In the genomic region with DNA sequence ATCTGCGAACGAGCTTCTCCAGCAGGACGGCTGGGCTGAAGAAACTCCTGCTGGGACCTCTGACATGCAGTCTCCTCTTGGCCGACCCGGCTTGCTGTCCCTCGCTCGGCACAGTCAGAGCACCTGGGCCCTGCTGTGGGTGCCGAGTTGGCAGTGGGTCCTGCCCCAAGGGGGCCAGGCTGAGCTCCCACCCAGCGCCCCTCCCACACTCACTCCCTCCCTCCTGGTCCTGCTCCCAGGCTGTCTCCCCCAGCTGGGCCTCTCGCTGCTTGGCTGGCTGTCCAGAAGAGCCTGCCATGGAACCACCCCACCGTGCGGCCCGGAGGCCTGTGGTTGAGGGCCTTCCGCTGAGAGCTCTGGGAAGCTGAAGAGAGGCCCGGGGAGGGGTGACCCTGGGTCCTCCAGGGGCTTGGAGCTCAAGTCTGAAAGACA, we compare ENCODE assay signal across 10 cellular contexts. TPM values are rescaled to one million over a fixed set of nuclear protein-coding genes. Genes with fewer than 3 reads are reported as not detected.
A peak's percentile ranks its signal among the peaks of the same experiment; 100 is the strongest.
DNase-seq lines count a peak whose midpoint lies in the region; ATAC-seq and TF ChIP-seq lines count a peak whose summit lies in the region.
"Had no signal": no experiment of that assay in that cellular context is flagged by ENCODE, and none has a peak within 500 bp of the region (broad histone marks: within the 10 kb centered on the region; RNA-seq: fewer than 3 reads in every experiment).

No MANE protein-coding gene starts in this region.

- H3K4me3 ChIP-seq in GM23248 (peak overlapping the region; percentile 55), liver (ENCODE audit: low read depth in 1 of 3, low read length in 3 of 3) (no peak overlapping the region)
- H3K4me3 ChIP-seq: SJCRH30 had no signal

- no peak for TF ChIP-seq CTCF in liver (IDR thresholded peaks at IDR 0.05; ENCODE audit: low read depth, low read length, missing input control)

- H4K20me1 ChIP-seq in GM23248 (ENCODE audit: insufficient read depth) = no peaks in the 10 kb centered on the region

- H3F3A ChIP-seq in GM23248 (ENCODE audit: insufficient read depth) = no peaks in the 10 kb centered on the region; the same call in 1 of the 2 replicates

- H3K9me3 ChIP-seq in GM23248 (ENCODE audit: low read depth) (no peaks in the 10 kb centered on the region), liver (ENCODE audit: control insufficient read depth in 4 of 4, low read length in 3 of 4) (no peaks in the 10 kb centered on the region)
- H3K9me3 ChIP-seq: SJCRH30 had no signal

- peak overlapping the region; percentile 66 for H3K9ac ChIP-seq in GM23248
- no peak overlapping the region for H3K9ac ChIP-seq in liver (ENCODE audit: low read depth in 1 of 2, low read length in 2 of 2)

- peak overlapping the region; percentile 38; the same call in 1 of the 2 replicates for H2AFZ ChIP-seq in GM23248

- H3K9me2 ChIP-seq in GM23248 (ENCODE audit: insufficient read depth) = no peaks in the 10 kb centered on the region

- in situ Hi-C loops in GM23248 (cut with MboI) = no loop called here

- TF ChIP-seq RAD21 in liver (IDR thresholded peaks at IDR 0.05) = no peak

- H3K27me3 ChIP-seq in GM23248 (replicated peaks; ENCODE audit: insufficient read depth) (no peaks in the 10 kb centered on the region), liver (ENCODE audit: control insufficient read depth in 4 of 4, insufficient read depth in 4 of 4, low read length in 3 of 4) (no peaks in the 10 kb centered on the region)
- H3K27me3 ChIP-seq: SJCRH30 had no signal

- H3K36me3 ChIP-seq in GM23248 (ENCODE audit: low read depth) = no peaks in the 10 kb centered on the region
- no peaks in the 10 kb centered on the region for H3K36me3 ChIP-seq in liver (ENCODE audit: control insufficient read depth in 4 of 4, insufficient read depth in 3 of 4, low read depth in 1 of 4, low read length in 3 of 4)

- no peak for ATAC-seq in GM21737 (IDR thresholded peaks at IDR 0.05; ENCODE audit: unreplicated experiment)

- H3K4me1 ChIP-seq in GM23248 (ENCODE audit: insufficient read depth) (peaks cover 57% of the 10 kb centered on the region), liver (ENCODE audit: control insufficient read depth in 4 of 4, insufficient read depth in 4 of 4, low read length in 3 of 4) (peaks cover 35 to 88% (median 75%) of the 10 kb centered on the region in 4 donors)

- peak overlapping the region; percentile 60 for H3K4me2 ChIP-seq in GM23248 (ENCODE audit: unreplicated experiment)

- WGBS in GM23248 (ENCODE audit: low coverage in 1 of 2, low lambda C conversion rate in 2 of 2, missing lambda C conversion rate in 2 of 2), 2 experiments = 9 to 17% methylated on average over 12 to 14 of the region's 15 CpGs
- WGBS in liver = 80% methylated on average over 15 of the region's 15 CpGs

- DNase-seq in GM23248 (peak; percentile 81), epidermal melanocyte (ENCODE audit: insufficient read length, low spot score) (peak; percentile 57), smooth muscle cell of the brain vasculature (ENCODE audit: low read depth, low spot score) (peak; percentile 57), SHP77 (lab: John Stamatoyannopoulos, UW) (no peak), NCI-H2171 treated with DMSO at 0.1 percent for 48 hours (lab: John Stamatoyannopoulos, UW) (no peak)
- no peak for DNase-seq in activated CD4-positive, alpha-beta T cell treated with anti-CD3 and anti-CD28 coated beads for 48 hours
- DNase-seq: MM.1S, SJCRH30 had no signal

- H3K27ac ChIP-seq in GM23248 (peak overlapping the region; percentile 81), liver (ENCODE audit: low read depth in 1 of 2, low read length in 2 of 2) (peak overlapping the region; percentile 7 to 21)
- H3K27ac ChIP-seq: SJCRH30 had no signal

- peaks cover 98% of the 10 kb centered on the region for H3K79me2 ChIP-seq in GM23248 (ENCODE audit: insufficient read depth)

TF ChIP-seq in liver, 16 proteins besides CTCF, POLR2A, EP300 and RAD21:
- TF ChIP-seq SP1 (IDR thresholded peaks at IDR 0.05) (no peak), JUND (IDR thresholded peaks at IDR 0.05) (no peak), FOXA1 (IDR thresholded peaks at IDR 0.05) (no peak), HNF4A (conservative IDR thresholded peaks at IDR 0.05) (no peak), YY1 (IDR thresholded peaks at IDR 0.05) (no peak)
- TF ChIP-seq, protein P1, sequence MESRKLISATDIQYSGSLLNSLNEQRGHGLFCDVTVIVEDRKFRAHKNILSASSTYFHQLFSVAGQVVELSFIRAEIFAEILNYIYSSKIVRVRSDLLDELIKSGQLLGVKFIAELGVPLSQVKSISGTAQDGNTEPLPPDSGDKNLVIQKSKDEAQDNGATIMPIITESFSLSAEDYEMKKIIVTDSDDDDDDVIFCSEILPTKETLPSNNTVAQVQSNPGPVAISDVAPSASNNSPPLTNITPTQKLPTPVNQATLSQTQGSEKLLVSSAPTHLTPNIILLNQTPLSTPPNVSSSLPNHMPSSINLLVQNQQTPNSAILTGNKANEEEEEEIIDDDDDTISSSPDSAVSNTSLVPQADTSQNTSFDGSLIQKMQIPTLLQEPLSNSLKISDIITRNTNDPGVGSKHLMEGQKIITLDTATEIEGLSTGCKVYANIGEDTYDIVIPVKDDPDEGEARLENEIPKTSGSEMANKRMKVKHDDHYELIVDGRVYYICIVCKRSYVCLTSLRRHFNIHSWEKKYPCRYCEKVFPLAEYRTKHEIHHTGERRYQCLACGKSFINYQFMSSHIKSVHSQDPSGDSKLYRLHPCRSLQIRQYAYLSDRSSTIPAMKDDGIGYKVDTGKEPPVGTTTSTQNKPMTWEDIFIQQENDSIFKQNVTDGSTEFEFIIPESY (IDR thresholded peaks at IDR 0.05) = no peak
TF ChIP-seq in liver: peak in this region for 0.

RNA-seq across cellular contexts. Expression of a gene that starts 6.0 kb away (rescaled TPM):
- total RNA-seq in GM23248 (2014; rRNA removed; shearing (Covaris generic)) = 123 and 145 TPM in 2 replicates
- polyA plus RNA-seq in GM23248 (2016; fragmentation: Nextera tagmentation; extraction: Ambion mirVana) (41.5 and 42.5 TPM in 2 replicates), liver (10 to 100 TPM; 23.2 to 71.3 TPM)
- total RNA-seq in liver = 100 to 1,000 TPM in 1 of 2 donors, 10 to 100 TPM in 1; 49.6 to 110 TPM

RNA-seq across cellular contexts. Expression of a gene that starts 52.6 kb away (rescaled TPM):
- not detected in 2 replicates for total RNA-seq in GM23248 (2014; rRNA removed; shearing (Covaris generic))
- polyA plus RNA-seq in GM23248 (2016; fragmentation: Nextera tagmentation; extraction: Ambion mirVana) (0.19 and 0.23 TPM in 2 replicates), liver (1 to 10 TPM; 1.2 to 3.7 TPM)
- total RNA-seq in liver = 1 to 10 TPM in 1 of 2 donors, under 1 TPM in 1; 0.84 to 2.5 TPM
- total RNA-seq: SJCRH30 had no signal

Comparison
In these comparisons a context has a peak if more than half of its experiments do, and no peak if none do; other contexts are left out.
1. DNase-seq: peak in GM23248 (single experiment), epidermal melanocyte (single experiment) and smooth muscle cell of the brain vasculature (single experiment); none in SHP77 (0 of 2), activated CD4-positive, alpha-beta T cell treated with anti-CD3 and anti-CD28 coated beads for 48 hours (single experiment) and NCI-H2171 treated with DMSO at 0.1 percent for 48 hours (single experiment).